ENCODE assay signal across 25 cellular contexts in genomic region chr6:157653521-157653920, GRCh38.
"Had no signal": no experiment of that assay in that cellular context is flagged by ENCODE, and none has a peak within 500 bp of the region (broad histone marks: within the 10 kb centered on the region; RNA-seq: fewer than 3 reads in every experiment).

No MANE protein-coding gene starts in this region.

- H3K36me3 ChIP-seq: brain microvascular endothelial cell had no signal

- FAIRE-seq: astrocyte, bronchial epithelial cell, frontal cortex had no signal

- H3K27ac ChIP-seq: brain microvascular endothelial cell, coronary artery had no signal

- H3K4me3 ChIP-seq: coronary artery, dorsolateral prefrontal cortex had no signal

- H3K27me3 ChIP-seq: brain microvascular endothelial cell, dorsolateral prefrontal cortex had no signal

- DNase-seq: activated CD4-positive, alpha-beta memory T cell treated with anti-CD3 and anti-CD28 coated beads, Interleukin-2, amount 10 ng/mL, durations not matched to agents 7 days and 5 days; activated CD4-positive, alpha-beta T cell treated with anti-CD3 and anti-CD28 coated beads for 1 hour; activated CD4-positive, alpha-beta T cell treated with anti-CD3 and anti-CD28 coated beads for 4 hours; activated CD4-positive, alpha-beta T cell treated with anti-CD3 and anti-CD28 coated beads, Interleukin-2, amount 10 ng/mL, durations not matched to agents 7 days and 5 days; activated CD4-positive, alpha-beta T cell treated with anti-CD3 and anti-CD28 coated beads, Interleukin-2, amount 50 U/mL, for 4 hours; activated CD8-positive, alpha-beta memory T cell treated with anti-CD3 and anti-CD28 coated beads for 24 hours; activated effector memory CD4-positive, alpha-beta T cell treated with Interleukin-2 at 50 U/mL for 16 hours; activated gamma-delta T cell treated with Interleukin-2 at 50 U/mL for 16 hours; activated naive CD4-positive, alpha-beta T cell treated with anti-CD3 and anti-CD28 coated beads, Interleukin-2, amount 50 U/mL, for 16 hours; activated naive CD4-positive, alpha-beta T cell treated with Interleukin-2 at 50 U/mL for 16 hours; activated T-cell treated with anti-CD3 and anti-CD28 coated beads, Interleukin-2, amount 50 U/mL, for 4 hours; amniotic stem cell; anterior cingulate cortex; brain microvascular endothelial cell; effector memory CD4-positive, alpha-beta T cell; endodermal cell; foreskin fibroblast; T-helper 1 cell; T-helper 17 cell; T1000 had no signal
